Comparison of ENCODE assay signal across 8 cellular contexts in the genomic region with DNA sequence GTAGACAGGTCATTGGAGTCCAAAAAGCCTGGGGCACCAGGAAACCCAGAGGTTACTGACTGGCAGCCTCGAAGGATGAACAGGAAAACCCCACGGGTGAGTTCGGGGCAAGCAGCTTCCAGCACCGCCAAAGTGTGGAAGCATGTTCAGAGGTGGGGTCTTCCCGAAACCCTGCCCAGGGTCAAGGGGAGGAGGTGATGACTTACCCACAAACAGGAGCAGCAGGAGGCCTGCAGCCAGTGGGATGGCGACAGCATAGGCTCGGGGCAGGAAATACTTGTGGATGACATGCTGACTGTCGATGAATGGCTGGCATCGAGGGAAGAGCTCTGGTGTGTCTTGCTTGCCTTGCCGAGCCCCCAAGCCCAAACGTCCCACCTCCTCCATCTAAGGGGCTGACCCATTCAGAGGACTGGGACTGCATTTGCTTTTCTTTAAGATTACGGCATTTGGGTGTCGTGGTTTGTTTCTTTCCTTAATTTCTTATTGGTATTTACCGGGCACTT. TPM values are rescaled to one million over a fixed set of nuclear protein-coding genes. Genes with fewer than 3 reads are reported as not detected.
DNase-seq lines count a peak whose midpoint lies in the region; ATAC-seq and TF ChIP-seq lines count a peak whose summit lies in the region.

No MANE protein-coding gene starts in this region.

- peaks cover 14% of the 10 kb centered on the region for H3K36me3 Mint-ChIP-seq in MCF 10A (ENCODE audit: insufficient read depth, unreplicated experiment)
- H3K36me3 Mint-ChIP-seq in naive thymus-derived CD8-positive, alpha-beta T cell = peaks cover 0 to 19% (median 0%) of the 10 kb centered on the region in 3 donors

- CTCF ChIA-PET in MCF 10A (lab: Yijun Ruan, JAX) = interaction anchor here (0.7 to 10.2 kb wide), 4 partner anchors 16 to 181 kb away, joined by 3 to 172 read pairs (median 5); no protein-coding TSS in a partner anchor

- H3K79me2 ChIP-seq in KMS-11 (ENCODE audit: insufficient read depth, low read depth) = peaks cover 24% of the 10 kb centered on the region

- BruUV-seq in MCF 10A (replicated peaks; lab: Mats Ljungman, UMichigan) = no TSS peak

- DNase-seq in MCF 10A (ENCODE audit: unreplicated experiment) = no peak
- DNase-seq in naive thymus-derived CD8-positive, alpha-beta T cell = peak in 1 of 10 donors; percentile 60
- DNase-seq in head of caudate nucleus = no peak
- DNase-seq in activated effector memory CD4-positive, alpha-beta T cell treated with anti-CD3 and anti-CD28 coated beads, Interleukin-2, amount 50 U/mL, for 16 hours = no peak
- no peak for DNase-seq in ecto neural progenitor cell (ENCODE audit: low spot score)

- H2AFZ ChIP-seq in KMS-11 (ENCODE audit: low read depth) = no peak overlapping the region

- H3K4me3 ChIP-seq in BLaER1 treated with 17β-estradiol and CSF1 and Interleukin-3, amounts not matched to agents 10 nM and 100 nM = peak overlapping the region; percentile 69 to 87 (median 82)
- H3K4me3 ChIP-seq in KMS-11 (IDR thresholded peaks at IDR 0.05; ENCODE audit: insufficient read depth, low read depth, low read length) = peak overlapping the region; percentile 37

- peak overlapping the region; percentile 82 to 98 (median 94) for H3K4me2 ChIP-seq in BLaER1 treated with 17β-estradiol and CSF1 and Interleukin-3, amounts not matched to agents 10 nM and 100 nM
- peak overlapping the region; percentile 92 for H3K4me2 ChIP-seq in KMS-11

- peak overlapping the region; percentile 73 to 89 (median 84) for H3K9ac ChIP-seq in BLaER1 treated with 17β-estradiol and CSF1 and Interleukin-3, amounts not matched to agents 10 nM and 100 nM
- H3K9ac ChIP-seq in KMS-11 = no peak overlapping the region

- POLR2A ChIA-PET in MCF 10A (lab: Yijun Ruan, JAX) = interaction anchor here (0.6 to 1.9 kb wide), 5 partner anchors 16 to 158 kb away, joined by 3 to 9 read pairs (median 4); a partner anchor contains a TSS
- POLR2A ChIA-PET in naive thymus-derived CD8-positive, alpha-beta T cell (lab: Charles Lee) = interaction anchor here (1.0 to 67.4 kb wide), 7 partner anchors 9 to 147 kb away, joined by 3 to 2190 read pairs (median 4); a partner anchor contains a TSS

- H3K27me3 ChIP-seq in BLaER1 treated with 17β-estradiol and CSF1 and Interleukin-3, amounts not matched to agents 10 nM and 100 nM = no peaks in the 10 kb centered on the region
- H3K27me3 ChIP-seq in KMS-11 (ENCODE audit: insufficient read depth, low read depth) = no peaks in the 10 kb centered on the region

- H4K20me1 ChIP-seq in BLaER1 treated with 17β-estradiol and CSF1 and Interleukin-3, amounts not matched to agents 10 nM and 100 nM = peaks cover 10 to 52% (median 37%) of the 10 kb centered on the region in 11 experiments; a peak in 20 of 22 replicates
- H4K20me1 ChIP-seq in KMS-11 (ENCODE audit: insufficient read depth) = no peaks in the 10 kb centered on the region

- no peaks in the 10 kb centered on the region for H3K9me3 Mint-ChIP-seq in MCF 10A (ENCODE audit: unreplicated experiment)
- peaks cover 0 to 7% (median 0%) of the 10 kb centered on the region in 9 donors for H3K9me3 Mint-ChIP-seq in naive thymus-derived CD8-positive, alpha-beta T cell

- peaks cover 26% of the 10 kb centered on the region for H3K4me1 Mint-ChIP-seq in MCF 10A (ENCODE audit: insufficient read depth, unreplicated experiment)
- H3K4me1 Mint-ChIP-seq in naive thymus-derived CD8-positive, alpha-beta T cell = peaks cover 29 to 59% (median 49%) of the 10 kb centered on the region in 4 donors

- intact Hi-C loops in MCF 10A (cut with micrococcal nuclease) (no loop called here), head of caudate nucleus (cut with DNase I) (no loop called here)

- no peaks in the 10 kb centered on the region for H3K27me3 Mint-ChIP-seq in MCF 10A (ENCODE audit: insufficient read depth, unreplicated experiment)
- peaks cover 0 to 3% (median 0%) of the 10 kb centered on the region in 5 donors for H3K27me3 Mint-ChIP-seq in naive thymus-derived CD8-positive, alpha-beta T cell

- no peak for ATAC-seq in naive thymus-derived CD8-positive, alpha-beta T cell
- ATAC-seq in HG02610 (IDR thresholded peaks at IDR 0.05; ENCODE audit: unreplicated experiment) = no peak

- peaks cover 32 to 47% (median 41%) of the 10 kb centered on the region in 10 experiments for H3K4me1 ChIP-seq in BLaER1 treated with 17β-estradiol and CSF1 and Interleukin-3, amounts not matched to agents 10 nM and 100 nM
- H3K4me1 ChIP-seq in KMS-11 (ENCODE audit: low read depth, poor library complexity, severe bottlenecking) = peaks cover 29% of the 10 kb centered on the region

- H3K9me3 ChIP-seq in BLaER1 treated with 17β-estradiol and CSF1 and Interleukin-3, amounts not matched to agents 10 nM and 100 nM (replicated peaks in 1 of 11) = no peaks in the 10 kb centered on the region

- H3K27ac ChIP-seq in BLaER1 treated with 17β-estradiol and CSF1 and Interleukin-3, amounts not matched to agents 10 nM and 100 nM = peak overlapping the region in 9 of 11 experiments; percentile 77 to 91 (median 82); a peak in 12 of 22 replicates
- H3K27ac ChIP-seq in KMS-11 = no peak overlapping the region

- peak overlapping the region; percentile 79 for H3K27ac Mint-ChIP-seq in MCF 10A (ENCODE audit: low read depth, unreplicated experiment)
- peak overlapping the region in 9 of 10 donors; percentile 71 to 97 (median 94) for H3K27ac Mint-ChIP-seq in naive thymus-derived CD8-positive, alpha-beta T cell

- peak overlapping the region; percentile 82 for H3K4me3 Mint-ChIP-seq in MCF 10A (ENCODE audit: unreplicated experiment)
- H3K4me3 Mint-ChIP-seq in naive thymus-derived CD8-positive, alpha-beta T cell = peak overlapping the region; percentile 84 to 97 (median 93)

- peaks cover 0 to 25% (median 14%) of the 10 kb centered on the region in 11 experiments; a peak in 13 of 22 replicates for H3K36me3 ChIP-seq in BLaER1 treated with 17β-estradiol and CSF1 and Interleukin-3, amounts not matched to agents 10 nM and 100 nM
- no peaks in the 10 kb centered on the region for H3K36me3 ChIP-seq in KMS-11 (ENCODE audit: insufficient read depth)

- TF ChIP-seq CTCF in KMS-11 (conservative IDR thresholded peaks at IDR 0.05; ENCODE audit: low read depth, low read length) = no peak
- TF ChIP-seq CTCF in MCF 10A (IDR thresholded peaks at IDR 0.05; ENCODE audit: unreplicated experiment) = no peak

RNA-seq across cellular contexts. Expression of a gene that starts 1.3 kb away (rescaled TPM):
- total RNA-seq in MCF 10A (2022) = 41.5 and 41.8 TPM in 2 replicates
- total RNA-seq in naive thymus-derived CD8-positive, alpha-beta T cell = 10 to 100 TPM; 71.1 to 74.6 TPM
- polyA plus RNA-seq in naive thymus-derived CD8-positive, alpha-beta T cell = 10 to 100 TPM; 28.5 to 34.7 (median 34.2) TPM

RNA-seq across cellular contexts. Expression of a gene that starts 5.8 kb away (rescaled TPM):
- 4.0 and 5.7 TPM in 2 replicates for total RNA-seq in MCF 10A (2022)
- total RNA-seq in naive thymus-derived CD8-positive, alpha-beta T cell = 1 to 10 TPM; 1.8 to 2.0 TPM
- under 1 TPM in 2 of 3 donors, not detected in 1; 0.28 to 0.46 TPM for polyA plus RNA-seq in naive thymus-derived CD8-positive, alpha-beta T cell

RNA-seq across cellular contexts. Expression of a gene that starts 19.6 kb away (rescaled TPM):
- 36.3 and 39.5 TPM in 2 replicates for total RNA-seq in MCF 10A (2022)
- 10 to 100 TPM; 47.0 to 47.5 TPM for total RNA-seq in naive thymus-derived CD8-positive, alpha-beta T cell
- polyA plus RNA-seq in naive thymus-derived CD8-positive, alpha-beta T cell = 10 to 100 TPM; 19.8 to 34.4 (median 22.1) TPM

RNA-seq across cellular contexts. Expression of a gene that starts 37.0 kb away (rescaled TPM):
- total RNA-seq in MCF 10A (2022) = 16.5 and 17.6 TPM in 2 replicates
- 100 to 1,000 TPM; 102 to 110 TPM for total RNA-seq in naive thymus-derived CD8-positive, alpha-beta T cell
- 10 to 100 TPM; 29.8 to 42.8 (median 30.3) TPM for polyA plus RNA-seq in naive thymus-derived CD8-positive, alpha-beta T cell

RNA-seq across cellular contexts. Expression of a gene that starts 44.4 kb away (rescaled TPM):
- total RNA-seq in MCF 10A (2022) = 17.5 and 23.9 TPM in 2 replicates
- total RNA-seq in naive thymus-derived CD8-positive, alpha-beta T cell = 100 to 1,000 TPM; 564 to 631 TPM
- 100 to 1,000 TPM; 134 to 318 (median 149) TPM for polyA plus RNA-seq in naive thymus-derived CD8-positive, alpha-beta T cell
